1 cellular context compared by ENCODE assay signal in genomic region chr3:49939858-49940666, GRCh38.
TF ChIP-seq lines count a peak whose summit lies in the region.

RBM6 (plus strand) TSS chr3:49940150; CDS start chr3:49962642, 22,492 bp downstream.

TF ChIP-seq in K562, 482 proteins besides CTCF, POLR2A, EP300 and RAD21 (continued from another document and continues in another):
- TF ChIP-seq NKRF (IDR thresholded peaks at IDR 0.05; ENCODE audit: borderline replicate concordance) (peak; percentile 94), ZNF561 (CRISPR knock-in tag; conservative IDR thresholded peaks at IDR 0.05) (no peak), ZKSCAN1 (IDR thresholded peaks at IDR 0.05; ENCODE audit: low read depth, low read length) (no peak), GMEB1 (CRISPR knock-in tag; IDR thresholded peaks at IDR 0.05) (peak; percentile 94), FUS (optimal IDR thresholded peaks at IDR 0.05; ENCODE audit: low read depth, low read length) (peak; percentile 15), AFF1 (IDR thresholded peaks at IDR 0.05; ENCODE audit: low read depth in 1 of 2, partially characterized antibody in 2 of 2) (peak in 1 of 2 experiments; percentile 95), ZNF589 (CRISPR knock-in tag; IDR thresholded peaks at IDR 0.05; ENCODE audit: low read depth) (no peak), TAF1 (IDR thresholded peaks at IDR 0.05; ENCODE audit: control insufficient read depth, extremely low read depth, insufficient read depth, low read length, severe bottlenecking) (peak; percentile 69), FOXA3 (CRISPR knock-in tag; conservative IDR thresholded peaks at IDR 0.05 in 1 of 2, IDR thresholded peaks at IDR 0.05 in 1 of 2) (no peak), BCOR (IDR thresholded peaks at IDR 0.05) (no peak), PRPF4 (IDR thresholded peaks at IDR 0.05; ENCODE audit: insufficient read depth, low read depth, low read length, poor library complexity, severe bottlenecking) (peak; percentile 54), ZBTB5 (IDR thresholded peaks at IDR 0.05) (no peak), ZNF354B (CRISPR knock-in tag; IDR thresholded peaks at IDR 0.05) (no peak), CREB1 (IDR thresholded peaks at IDR 0.05) (peak; percentile 92), CREB1 (CRISPR knock-in tag; IDR thresholded peaks at IDR 0.05) (peak; percentile 89), CHCHD3 (CRISPR knock-in tag; IDR thresholded peaks at IDR 0.05) (no peak), ZBTB49 (CRISPR knock-in tag; IDR thresholded peaks at IDR 0.05; ENCODE audit: borderline replicate concordance) (no peak), SRSF9 (IDR thresholded peaks at IDR 0.05; ENCODE audit: borderline replicate concordance, low read depth, low read length) (no peak), MTF1 (CRISPR knock-in tag; IDR thresholded peaks at IDR 0.05; ENCODE audit: borderline replicate concordance) (no peak), POLR2B (IDR thresholded peaks at IDR 0.05; ENCODE audit: low read depth, partially characterized antibody) (peak; percentile 92), MYNN (IDR thresholded peaks at IDR 0.05) (no peak), MYNN (CRISPR knock-in tag; IDR thresholded peaks at IDR 0.05) (no peak), SREBF1 (IDR thresholded peaks at IDR 0.05; ENCODE audit: borderline replicate concordance, low read depth, low read length) (peak; percentile 30; the same call in 1 of the 2 replicates), TRIM24 (IDR thresholded peaks at IDR 0.05) (no peak), PTBP1 (IDR thresholded peaks at IDR 0.05; ENCODE audit: low read depth, low read length) (no peak), DLX4 (CRISPR knock-in tag; IDR thresholded peaks at IDR 0.05) (no peak), FOXP1 (CRISPR knock-in tag; IDR thresholded peaks at IDR 0.05) (no peak), PKNOX1 (IDR thresholded peaks at IDR 0.05) (peak; percentile 48; the same call in 1 of the 2 replicates), RERE (CRISPR knock-in tag; IDR thresholded peaks at IDR 0.05; ENCODE audit: borderline replicate concordance) (no peak), SMC3 (conservative IDR thresholded peaks at IDR 0.05; ENCODE audit: insufficient read depth, low read depth, low read length) (no peak), TRIM25 (IDR thresholded peaks at IDR 0.05; ENCODE audit: borderline replicate concordance) (no peak), ZNF174 (CRISPR knock-in tag; IDR thresholded peaks at IDR 0.05) (no peak), ARID3B (CRISPR knock-in tag; IDR thresholded peaks at IDR 0.05; ENCODE audit: borderline replicate concordance) (no peak), HSF4 (CRISPR knock-in tag; IDR thresholded peaks at IDR 0.05; ENCODE audit: borderline replicate concordance) (no peak)
